Comparison of ENCODE assay signal across 1 cellular context in the genomic region with DNA sequence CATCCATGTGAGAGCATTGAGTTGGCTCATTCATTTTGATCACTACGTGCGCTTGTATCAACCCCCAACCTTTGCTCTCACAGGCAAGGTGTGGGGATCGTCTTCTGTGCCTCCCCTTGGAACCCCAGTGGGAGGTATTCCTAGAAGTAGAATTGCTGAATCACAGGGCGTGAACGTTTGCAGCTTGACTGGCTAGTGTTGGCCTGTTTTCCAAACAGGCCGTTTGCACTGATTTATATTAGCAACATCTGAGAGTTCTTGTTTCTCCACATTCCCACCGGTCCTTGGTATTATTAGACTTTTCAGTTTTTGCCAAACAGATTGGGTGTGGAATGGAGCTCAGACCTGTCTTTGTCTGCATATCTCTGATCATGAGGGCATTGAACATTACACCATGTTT.
TF ChIP-seq lines count a peak whose summit lies in the region.

No MANE protein-coding gene starts in this region.

TF ChIP-seq in H1, 55 proteins besides CTCF, POLR2A, EP300 and RAD21:
- TF ChIP-seq POLR2AphosphoS5 (IDR thresholded peaks at IDR 0.05; ENCODE audit: low read depth, low read length) (no peak), TCF12 (IDR thresholded peaks at IDR 0.05; ENCODE audit: low read depth, low read length) (no peak), HDAC2 (IDR thresholded peaks at IDR 0.05; ENCODE audit: borderline replicate concordance in 1 of 2, low read depth in 2 of 2, low read length in 2 of 2) (no peak), HDAC6 (IDR thresholded peaks at IDR 0.05; ENCODE audit: low read depth, low read length) (no peak), RBBP5 (IDR thresholded peaks at IDR 0.05; ENCODE audit: borderline replicate concordance, low read depth, low read length) (no peak), SIX5 (IDR thresholded peaks at IDR 0.05; ENCODE audit: low read depth, low read length) (no peak)
- TF ChIP-seq, protein P1, sequence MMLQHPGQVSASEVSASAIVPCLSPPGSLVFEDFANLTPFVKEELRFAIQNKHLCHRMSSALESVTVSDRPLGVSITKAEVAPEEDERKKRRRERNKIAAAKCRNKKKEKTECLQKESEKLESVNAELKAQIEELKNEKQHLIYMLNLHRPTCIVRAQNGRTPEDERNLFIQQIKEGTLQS (IDR thresholded peaks at IDR 0.05; ENCODE audit: insufficient read depth, low read depth, low read length) = no peak
TF ChIP-seq in H1: peak in this region for 0.
